11 cellular contexts compared by ENCODE assay signal in the genomic region with DNA sequence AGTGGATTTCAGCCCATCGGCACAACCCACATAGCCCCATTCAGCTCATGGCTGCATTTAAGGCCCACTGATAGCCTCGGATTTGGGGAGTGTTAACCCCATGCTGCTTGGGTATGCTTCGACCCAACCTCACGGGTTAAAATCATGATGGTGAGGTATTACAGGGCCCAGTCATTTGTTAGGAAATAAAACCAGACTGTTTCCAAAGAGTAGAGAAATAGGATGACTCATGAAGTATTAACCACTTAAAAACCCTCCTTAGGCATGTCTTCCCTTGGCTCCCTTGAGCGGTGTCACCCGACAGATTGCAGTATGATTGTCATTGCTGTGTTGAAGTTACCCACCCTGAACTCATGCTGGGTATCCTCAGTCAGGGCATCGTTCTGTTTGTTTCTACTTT.
DNase-seq lines count a peak whose midpoint lies in the region; ATAC-seq and TF ChIP-seq lines count a peak whose summit lies in the region.
"Had no signal": no experiment of that assay in that cellular context is flagged by ENCODE, and none has a peak within 500 bp of the region (broad histone marks: within the 10 kb centered on the region; RNA-seq: fewer than 3 reads in every experiment).

No MANE protein-coding gene starts in this region.

- in situ Hi-C loops in gastrocnemius medialis (cut with MboI; ENCODE audit: low sequenced_read_pairs in 4 of 4), result no loop called here

- DNase-seq in GF-D8 (lab: John Stamatoyannopoulos, UW) (peak; percentile 27), RWPE1 (ENCODE audit: low spot score) (peak; percentile 53), fibroblast of peridontal ligament (ENCODE audit: extremely low read depth) (peak; percentile 93), gastrocnemius medialis (peak in 1 of 2 donors; percentile 55), GM10248 (ENCODE audit: extremely low spot score) (no peak), NCI-H774 (lab: John Stamatoyannopoulos, UW) (no peak), amniotic stem cell (lab: John Stamatoyannopoulos, UW) (no peak), spleen (no peak)
- DNase-seq: activated CD4-positive, alpha-beta T cell treated with anti-CD3 and anti-CD28 coated beads for 36 hours; KG1; occipital lobe had no signal

- H3K36me3 ChIP-seq in gastrocnemius medialis (no peaks in the 10 kb centered on the region), spleen (no peaks in the 10 kb centered on the region)

- TF ChIP-seq POLR2A in gastrocnemius medialis (IDR thresholded peaks at IDR 0.05) (no peak), spleen (IDR thresholded peaks at IDR 0.05) (no peak)

- CTCF ChIA-PET in RWPE1 (lab: Yijun Ruan, JAX) (interaction anchor here (0.7 kb wide), 1 partner anchor 65 kb away, joined by 3 read pairs; no protein-coding TSS in a partner anchor), GM10248 (lab: Yijun Ruan, JAX) (no interaction called here)

- peak; percentile 68 to 89 for ATAC-seq in gastrocnemius medialis
- ATAC-seq: activated CD4-positive, alpha-beta T cell treated with anti-CD3 and anti-CD28 coated beads for 36 hours had no signal

- TF ChIP-seq CTCF in RWPE1 (conservative IDR thresholded peaks at IDR 0.05; ENCODE audit: low read depth) (no peak), gastrocnemius medialis (IDR thresholded peaks at IDR 0.05 in 4 of 5, conservative IDR thresholded peaks at IDR 0.05 in 1 of 5) (no peak), GM10248 (IDR thresholded peaks at IDR 0.05; ENCODE audit: control extremely low read depth, extremely low read depth, low read depth, missing control alignments) (no peak), spleen (IDR thresholded peaks at IDR 0.05 in 8 of 11, conservative IDR thresholded peaks at IDR 0.05 in 3 of 11) (no peak)

- intact Hi-C loops in gastrocnemius medialis (cut with DNase I; ENCODE audit: low total_unique reads) (no loop called here), spleen (cut with DNase I; ENCODE audit: low total_unique reads) (no loop called here)

- no peak overlapping the region for H3K27ac ChIP-seq in RWPE1
- peak overlapping the region; percentile 45 to 69 (median 64) for H3K27ac ChIP-seq in gastrocnemius medialis
- H3K27ac ChIP-seq in spleen, result peak overlapping the region in 3 of 8 donors; percentile 33 to 44 (median 36)

- H3K27me3 ChIP-seq in gastrocnemius medialis (no peaks in the 10 kb centered on the region), spleen (replicated peaks in 1 of 7) (peaks cover 0 to 4% (median 0%) of the 10 kb centered on the region in 7 donors)

- H3K9me3 ChIP-seq in gastrocnemius medialis, result no peaks in the 10 kb centered on the region
- H3K9me3 ChIP-seq in spleen, result no peaks in the 10 kb centered on the region

- peaks cover 30 to 39% of the 10 kb centered on the region in 2 donors for H3K4me1 ChIP-seq in gastrocnemius medialis
- H3K4me1 ChIP-seq in spleen, result peaks cover 0 to 63% (median 12%) of the 10 kb centered on the region in 6 donors

- H3K4me3 ChIP-seq in gastrocnemius medialis (no peak overlapping the region), spleen (no peak overlapping the region)

- POLR2A ChIA-PET in RWPE1 (lab: Yijun Ruan, JAX; ENCODE audit: low non-redundant PET) (no interaction called here), GM10248 (lab: Yijun Ruan, JAX) (no interaction called here)

- WGBS in spleen, 5 donors, result 38 to 76% (median 60%) methylated on average over 7 of the region's 7 CpGs

Comparison
In these comparisons a context has a peak if more than half of its experiments do, and no peak if none do; other contexts are left out.
1. DNase-seq: peak in GF-D8 (single experiment), RWPE1 (single experiment) and fibroblast of peridontal ligament (single experiment); none in GM10248 (single experiment), NCI-H774 (single experiment), amniotic stem cell (single experiment) and spleen (single experiment).